16 cellular contexts compared by ENCODE assay signal in the genomic region with DNA sequence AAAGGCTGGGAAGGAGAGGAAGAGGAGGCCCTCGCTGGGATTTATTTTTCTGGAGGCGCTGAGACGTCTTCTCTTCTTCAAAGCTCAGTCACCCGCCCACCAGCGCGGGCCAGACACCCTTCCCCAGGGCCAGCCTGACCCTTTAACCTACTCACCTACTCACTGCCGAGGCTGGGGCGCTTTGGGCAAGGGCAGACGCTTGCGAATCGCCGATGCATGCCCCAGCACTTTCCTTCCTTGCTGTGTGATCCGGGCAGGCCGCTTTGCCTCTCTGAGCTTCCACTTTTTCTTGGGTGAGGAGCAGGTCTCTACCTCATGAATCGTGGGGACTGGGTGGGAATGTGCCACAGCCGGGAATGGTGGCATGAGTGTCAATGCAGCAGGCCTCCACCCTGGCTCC. TPM values are rescaled to one million over a fixed set of nuclear protein-coding genes. Genes with fewer than 3 reads are reported as not detected.
A peak's percentile ranks its signal among the peaks of the same experiment; 100 is the strongest.
DNase-seq lines count a peak whose midpoint lies in the region; ATAC-seq and TF ChIP-seq lines count a peak whose summit lies in the region.
"Had no signal": no experiment of that assay in that cellular context is flagged by ENCODE, and none has a peak within 500 bp of the region (broad histone marks: within the 10 kb centered on the region; RNA-seq: fewer than 3 reads in every experiment).

No MANE protein-coding gene starts in this region.

- ATAC-seq in CD8-positive, alpha-beta T cell, result no peak
- no peak for ATAC-seq in central memory CD8-positive, alpha-beta T cell (replicated peaks; ENCODE audit: extremely low read depth, poor library complexity, severe bottlenecking)
- no peak for ATAC-seq in GM18909 (IDR thresholded peaks at IDR 0.05; ENCODE audit: poor library complexity, unreplicated experiment)

- H4K8ac ChIP-seq in neuronal stem cell (ENCODE audit: low read depth, low read length), result no peak overlapping the region

- H3K9me3 ChIP-seq in CD8-positive, alpha-beta T cell (ENCODE audit: low read length), result no peaks in the 10 kb centered on the region
- H3K9me3 ChIP-seq in neuronal stem cell (replicated peaks in 1 of 2; ENCODE audit: control insufficient read depth in 2 of 2, insufficient read depth in 1 of 2, low read depth in 1 of 2, low read length in 2 of 2), result no peaks in the 10 kb centered on the region

- peak overlapping the region; percentile 45 for H3K27ac Mint-ChIP-seq in T-helper 1 cell treated with Interleukin-12 subunit alpha and Interleukin-12 subunit beta and Interleukin-4 antibody, amounts not matched to agents 30 μg/mL and 1 μg/mL, for 36 hours
- H3K27ac Mint-ChIP-seq in CD8-positive, alpha-beta T cell, result peak overlapping the region; percentile 22
- H3K27ac Mint-ChIP-seq in central memory CD8-positive, alpha-beta T cell (ENCODE audit: low read depth), result no peak overlapping the region

- H3K4me3 Mint-ChIP-seq in T-helper 1 cell treated with Interleukin-12 subunit alpha and Interleukin-12 subunit beta and Interleukin-4 antibody, amounts not matched to agents 30 μg/mL and 1 μg/mL, for 36 hours, result no peak overlapping the region
- no peak overlapping the region for H3K4me3 Mint-ChIP-seq in CD8-positive, alpha-beta T cell
- H3K4me3 Mint-ChIP-seq in central memory CD8-positive, alpha-beta T cell, result peak overlapping the region; percentile 11
- H3K4me3 Mint-ChIP-seq: CD14-positive monocyte, H9 had no signal

- no peaks in the 10 kb centered on the region for H3K27me3 Mint-ChIP-seq in T-helper 1 cell treated with Interleukin-12 subunit alpha and Interleukin-12 subunit beta and Interleukin-4 antibody, amounts not matched to agents 30 μg/mL and 1 μg/mL, for 36 hours (ENCODE audit: low read depth)
- no peaks in the 10 kb centered on the region for H3K27me3 Mint-ChIP-seq in CD8-positive, alpha-beta T cell (ENCODE audit: low read depth)
- H3K27me3 Mint-ChIP-seq in central memory CD8-positive, alpha-beta T cell, result no peaks in the 10 kb centered on the region

- no peaks in the 10 kb centered on the region for H3K9me3 Mint-ChIP-seq in T-helper 1 cell treated with Interleukin-12 subunit alpha and Interleukin-12 subunit beta and Interleukin-4 antibody, amounts not matched to agents 30 μg/mL and 1 μg/mL, for 36 hours
- no peaks in the 10 kb centered on the region for H3K9me3 Mint-ChIP-seq in CD8-positive, alpha-beta T cell
- no peaks in the 10 kb centered on the region for H3K9me3 Mint-ChIP-seq in central memory CD8-positive, alpha-beta T cell
- H3K9me3 Mint-ChIP-seq: H9 had no signal

- H4K91ac ChIP-seq in neuronal stem cell (ENCODE audit: low read depth, low read length, poor library complexity), result no peak overlapping the region

- peak overlapping the region; percentile 56 for H3K14ac ChIP-seq in neuronal stem cell (ENCODE audit: low read length)

- no peak overlapping the region for H3K23ac ChIP-seq in neuronal stem cell (ENCODE audit: low read depth, low read length, poor library complexity)

- H3K9ac ChIP-seq in neuronal stem cell (ENCODE audit: low read depth, low read length, poor library complexity), result no peak overlapping the region

- H3K27ac ChIP-seq in CD8-positive, alpha-beta T cell (ENCODE audit: low read depth, low read length), result no peak overlapping the region
- no peak overlapping the region for H3K27ac ChIP-seq in neuronal stem cell (replicated peaks; ENCODE audit: low read length)
- H3K27ac ChIP-seq: 22Rv1 had no signal

- intact Hi-C loops in CD8-positive, alpha-beta T cell (cut with DNase I, micrococcal nuclease), result loop anchor here in 1 of 2 experiments (1.0 kb wide), 1 partner anchor 24 kb away; no protein-coding TSS in a partner anchor

- CTCF ChIA-PET in CD8-positive, alpha-beta T cell (lab: Charles Lee), result interaction anchor here (1.2 to 3.1 kb wide), 2 partner anchors 22 to 363 kb away, joined by 3 to 15 read pairs; no protein-coding TSS in a partner anchor

- no peaks in the 10 kb centered on the region for H3K36me3 Mint-ChIP-seq in T-helper 1 cell treated with Interleukin-12 subunit alpha and Interleukin-12 subunit beta and Interleukin-4 antibody, amounts not matched to agents 30 μg/mL and 1 μg/mL, for 36 hours (ENCODE audit: low read depth)
- peaks cover 24% of the 10 kb centered on the region for H3K36me3 Mint-ChIP-seq in CD8-positive, alpha-beta T cell
- H3K36me3 Mint-ChIP-seq in central memory CD8-positive, alpha-beta T cell (ENCODE audit: insufficient read depth), result peaks cover 8% of the 10 kb centered on the region

- peak overlapping the region; percentile 29 for H2BK5ac ChIP-seq in neuronal stem cell (ENCODE audit: low read length)

- peak overlapping the region; percentile 94 for H2AK5ac ChIP-seq in neuronal stem cell (ENCODE audit: low read depth, low read length)

- H2BK15ac ChIP-seq in neuronal stem cell (ENCODE audit: low read length), result peak overlapping the region; percentile 30

- H3K4me1 ChIP-seq in CD8-positive, alpha-beta T cell (ENCODE audit: insufficient read depth, low read length), result no peaks in the 10 kb centered on the region
- peaks cover 19 to 22% of the 10 kb centered on the region in 2 donors for H3K4me1 ChIP-seq in neuronal stem cell (ENCODE audit: control insufficient read depth in 2 of 2, insufficient read depth in 1 of 2, low read depth in 1 of 2, low read length in 2 of 2)

- H3K4ac ChIP-seq in neuronal stem cell (ENCODE audit: low read length), result no peak overlapping the region

- H2BK12ac ChIP-seq in neuronal stem cell (ENCODE audit: low read length), result peak overlapping the region; percentile 63

- no peak overlapping the region for H3K4me3 ChIP-seq in CD8-positive, alpha-beta T cell (ENCODE audit: low read depth, low read length)
- H3K4me3 ChIP-seq in neuronal stem cell (ENCODE audit: low read length in 2 of 2), result no peak overlapping the region

- no peak for TF ChIP-seq CTCF in CD8-positive, alpha-beta T cell (IDR thresholded peaks at IDR 0.05)

- no peaks in the 10 kb centered on the region for H3K36me3 ChIP-seq in CD8-positive, alpha-beta T cell (ENCODE audit: insufficient read depth, low read length)
- H3K36me3 ChIP-seq in neuronal stem cell (replicated peaks in 1 of 2; ENCODE audit: control insufficient read depth in 2 of 2, insufficient read depth in 2 of 2, low read length in 2 of 2), result peaks cover 0 to 65% of the 10 kb centered on the region in 2 donors

- no peaks in the 10 kb centered on the region for H3K27me3 ChIP-seq in CD8-positive, alpha-beta T cell (ENCODE audit: insufficient read depth, low read length)
- no peaks in the 10 kb centered on the region for H3K27me3 ChIP-seq in neuronal stem cell (ENCODE audit: control insufficient read depth in 3 of 3, insufficient read depth in 3 of 3, low read depth in 1 of 3, low read length in 3 of 3)

- H3K4me1 Mint-ChIP-seq in T-helper 1 cell treated with Interleukin-12 subunit alpha and Interleukin-12 subunit beta and Interleukin-4 antibody, amounts not matched to agents 30 μg/mL and 1 μg/mL, for 36 hours (ENCODE audit: low read depth), result no peaks in the 10 kb centered on the region
- H3K4me1 Mint-ChIP-seq in CD8-positive, alpha-beta T cell (ENCODE audit: low read depth), result peaks cover 8% of the 10 kb centered on the region
- no peaks in the 10 kb centered on the region for H3K4me1 Mint-ChIP-seq in central memory CD8-positive, alpha-beta T cell

- POLR2A ChIA-PET in CD8-positive, alpha-beta T cell (lab: Charles Lee), result no interaction called here

- peak overlapping the region; percentile 71 for H3K18ac ChIP-seq in neuronal stem cell (ENCODE audit: low read length)

- no CpG with 5 or more reads among the region's 16 CpGs for WGBS in neuronal stem cell (ENCODE audit: extremely low coverage in 2 of 2, insufficient read length in 2 of 2, insufficient replicate concordance in 1 of 2), 2 donors

- H3K4me2 ChIP-seq in neuronal stem cell (ENCODE audit: insufficient read depth, low read length, poor library complexity, severe bottlenecking), result no peak overlapping the region

- DNase-seq in T-helper 1 cell, result no peak
- DNase-seq in CD8-positive, alpha-beta T cell, result no peak
- no peak for DNase-seq in central memory CD8-positive, alpha-beta T cell (ENCODE audit: low spot score in 2 of 2)
- DNase-seq in neuronal stem cell (ENCODE audit: low spot score), result no peak
- DNase-seq in HuH-7 (ENCODE audit: low spot score), result no peak
- no peak for DNase-seq in SKM-1 treated with dmso at 0.1 percent for 144 hours (lab: John Stamatoyannopoulos, UW; ENCODE audit: unreplicated experiment)
- DNase-seq: H9, NCI-H1048, NCI-H1694, NCI-H226, OCI-M1, RPMI8226 had no signal

- no peak overlapping the region for H2AFZ ChIP-seq in neuronal stem cell (ENCODE audit: low read length)

- peak overlapping the region; percentile 31 for H2BK120ac ChIP-seq in neuronal stem cell (ENCODE audit: low read depth, low read length)

- peaks cover 16% of the 10 kb centered on the region for H3K79me1 ChIP-seq in neuronal stem cell (ENCODE audit: low read depth, low read length)

RNA-seq across cellular contexts. Expression of a gene that starts 25.1 kb away (rescaled TPM):
- total RNA-seq in CD8-positive, alpha-beta T cell, result 10 to 100 TPM; 67.8 to 72.1 TPM
- polyA plus RNA-seq in neuronal stem cell (2013, experiment 1 of 2), result 5.7 TPM
- 6.2 TPM for polyA plus RNA-seq in neuronal stem cell (2013, experiment 2 of 2)

RNA-seq across cellular contexts. Expression of a gene that starts 50.5 kb away (rescaled TPM):
- 1 to 10 TPM in 1 of 2 experiments, under 1 TPM in 1; 0.58 to 1.0 TPM for total RNA-seq in CD8-positive, alpha-beta T cell
- 32.2 TPM for polyA plus RNA-seq in neuronal stem cell (2013, experiment 1 of 2)
- polyA plus RNA-seq in neuronal stem cell (2013, experiment 2 of 2), result 33.2 TPM
